Comparison of ENCODE assay signal across 1 cellular context in the genomic region with DNA sequence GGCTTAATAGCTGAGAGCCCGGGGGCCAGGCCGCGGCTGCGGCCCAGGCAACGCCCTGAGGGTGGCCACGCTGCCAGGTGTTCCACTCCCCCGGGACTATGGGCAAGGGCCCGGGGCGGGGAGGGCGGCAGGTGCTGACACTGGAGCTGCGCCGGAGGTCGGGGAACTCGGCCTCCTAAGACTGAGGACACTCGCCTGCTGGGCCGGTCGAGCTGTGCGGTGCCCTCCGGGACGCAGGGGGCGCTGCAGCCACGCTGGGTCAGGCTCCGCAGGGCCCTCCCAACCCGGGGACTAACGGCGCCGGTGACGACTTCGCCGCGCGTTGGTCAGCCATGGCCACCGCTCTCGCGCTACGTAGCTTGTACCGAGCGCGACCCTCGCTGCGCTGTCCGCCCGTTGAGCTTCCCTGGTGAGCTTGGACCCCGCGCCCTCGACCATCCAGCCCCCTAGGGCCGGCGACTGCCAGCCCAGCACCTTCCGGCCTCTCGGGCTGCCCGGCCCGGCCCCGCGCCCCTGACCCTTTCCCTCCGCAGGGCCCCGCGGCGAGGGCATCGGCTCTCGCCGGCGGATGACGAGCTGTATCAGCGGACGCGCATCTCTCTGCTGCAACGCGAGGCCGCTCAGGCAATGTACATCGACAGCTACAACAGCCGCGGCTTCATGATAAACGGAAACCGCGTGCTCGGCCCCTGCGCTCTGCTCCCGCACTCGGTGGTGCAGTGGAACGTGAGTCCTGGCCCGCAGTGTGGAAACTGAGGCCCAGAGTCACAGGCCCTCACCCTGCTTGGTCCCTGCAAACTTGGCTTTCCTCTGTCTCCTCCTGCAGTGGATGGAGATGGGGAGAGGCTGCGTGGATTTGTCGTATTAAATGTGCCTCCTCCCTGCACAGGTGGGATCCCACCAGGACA.
TF ChIP-seq lines count a peak whose summit lies in the region.

NDUFAF3 (plus strand) TSS at position 309 of the 908 bp plus-strand sequence; CDS start at position 333, 24 bp downstream.

TF ChIP-seq in GM23338, 12 proteins besides CTCF, POLR2A, EP300 and RAD21 (continued from another document):
- no peak for TF ChIP-seq ZNF462 (CRISPR knock-in tag; IDR thresholded peaks at IDR 0.05)
- TF ChIP-seq JUNB (IDR thresholded peaks at IDR 0.05; ENCODE audit: unreplicated experiment) = no peak
- TF ChIP-seq STAT1 (IDR thresholded peaks at IDR 0.05; ENCODE audit: unreplicated experiment) = no peak
- TF ChIP-seq ZNF331 (CRISPR knock-in tag; IDR thresholded peaks at IDR 0.05; ENCODE audit: low read depth) = no peak
- no peak for TF ChIP-seq NANOG (IDR thresholded peaks at IDR 0.05; ENCODE audit: borderline replicate concordance)
- TF ChIP-seq EZH2phosphoT487 (IDR thresholded peaks at IDR 0.05; ENCODE audit: unreplicated experiment) = no peak
- TF ChIP-seq POLR2AphosphoS5 (IDR thresholded peaks at IDR 0.05; ENCODE audit: low read depth) = peak; percentile 83
- no peak for TF ChIP-seq REST (IDR thresholded peaks at IDR 0.05; ENCODE audit: unreplicated experiment)
- TF ChIP-seq CREB1 (CRISPR knock-in tag; IDR thresholded peaks at IDR 0.05; ENCODE audit: low read depth) = peak; percentile 85
- no peak for TF ChIP-seq ZNF114 (CRISPR knock-in tag; IDR thresholded peaks at IDR 0.05)
- peak; percentile 62; the same call in 1 of the 2 replicates for TF ChIP-seq ETS1 (IDR thresholded peaks at IDR 0.05)
